Comparison of ENCODE assay signal across 14 cellular contexts in genomic region chr13:81377926-81378325, GRCh38.
DNase-seq lines count a peak whose midpoint lies in the region; ATAC-seq and TF ChIP-seq lines count a peak whose summit lies in the region.
"Had no signal": no experiment of that assay in that cellular context is flagged by ENCODE, and none has a peak within 500 bp of the region (broad histone marks: within the 10 kb centered on the region; RNA-seq: fewer than 3 reads in every experiment).

No MANE protein-coding gene starts in this region.

- no peaks in the 10 kb centered on the region for H3K36me3 ChIP-seq in kidney epithelial cell (ENCODE audit: control insufficient read depth, insufficient read depth, low read length)

- DNase-seq in ELR (ENCODE audit: low read depth) (peak; percentile 42), RKO (ENCODE audit: low spot score) (peak; percentile 24), kidney epithelial cell (ENCODE audit: low read depth) (peak; percentile 2), renal cortical epithelial cell (ENCODE audit: low read depth) (peak; percentile 74), Kasumi-1 (lab: John Stamatoyannopoulos, UW) (no peak), NAMALWA (ENCODE audit: low spot score) (no peak)
- DNase-seq: Calu3; CD8-positive, alpha-beta memory T cell; DMS 273 treated with DMSO at 0.1 percent for 48 hours; GOT3; H9 had no signal

- no peak overlapping the region for H3K4me3 ChIP-seq in kidney epithelial cell (ENCODE audit: low read depth, low read length)
- H3K4me3 ChIP-seq: K562 had no signal

- no peak for TF ChIP-seq CTCF in kidney epithelial cell (IDR thresholded peaks at IDR 0.05; ENCODE audit: insufficient read depth, low read length, poor library complexity, severe bottlenecking)

- H3K27me3 ChIP-seq in kidney epithelial cell (ENCODE audit: control insufficient read depth, insufficient read depth, low read length), result no peaks in the 10 kb centered on the region

- no peak for ATAC-seq in HG03097 (IDR thresholded peaks at IDR 0.05; ENCODE audit: low FRiP score, unreplicated experiment)
- no peak for ATAC-seq in GM19395 (IDR thresholded peaks at IDR 0.05; ENCODE audit: unreplicated experiment)
- ATAC-seq: K562 had no signal

Comparison
In these comparisons a context has a peak if more than half of its experiments do, and no peak if none do; other contexts are left out.
1. DNase-seq: peak in ELR (single experiment), RKO (single experiment), kidney epithelial cell (single experiment) and renal cortical epithelial cell (single experiment); none in Kasumi-1 (0 of 2) and NAMALWA (single experiment).